ENCODE assay signal across 21 cellular contexts in genomic region chr3:60775956-60776355, GRCh38.
"Had no signal": no experiment of that assay in that cellular context is flagged by ENCODE, and none has a peak within 500 bp of the region (broad histone marks: within the 10 kb centered on the region; RNA-seq: fewer than 3 reads in every experiment).

No MANE protein-coding gene starts in this region.

- H3K36me3 ChIP-seq: esophagus squamous epithelium, heart left ventricle, neutrophil, spleen, tibial nerve had no signal

- H3K27me3 Mint-ChIP-seq: naive thymus-derived CD8-positive, alpha-beta T cell; stimulated activated naive B cell treated with anti-CD40 and anti-IgM and Interleukin-4, amounts not matched to agents 10 μg/mL and 1 μg/mL and 100 μg/mL, for 72 hours; stimulated activated naive CD8-positive, alpha-beta T cell treated with anti-CD3 and anti-CD28 coated beads, Interleukin-15, amount 100 ng/mL, for 72 hours had no signal

- DNase-seq: cortex of kidney; dorsolateral prefrontal cortex; effector CD8-positive, alpha-beta T cell; esophagus squamous epithelium; heart left ventricle; hypothalamus; islet precursor cell; mucosa of descending colon; naive thymus-derived CD8-positive, alpha-beta T cell; spleen; stimulated activated CD4-positive, alpha-beta T cell treated with anti-CD3 and anti-CD28 coated beads, Interleukin-15, amount 100 ng/mL, for 24 hours; stimulated activated CD4-positive, alpha-beta T cell treated with anti-CD3 and anti-CD28 coated beads, Interleukin-1b, Interleukin-23, amount 100 ng/mL, for 48 hours; stimulated activated CD4-positive, alpha-beta T cell treated with anti-CD3 and anti-CD28 coated beads, Interleukin-4, amount 100 ng/mL, for 24 hours; stimulated activated naive B cell treated with anti-CD40 and anti-IgM and Interleukin-4, amounts not matched to agents 10 μg/mL and 1 μg/mL and 100 μg/mL, for 72 hours; stimulated activated naive CD8-positive, alpha-beta T cell treated with anti-CD3 and anti-CD28 coated beads, Interleukin-15, amount 100 ng/mL, for 72 hours; testis had no signal

- ATAC-seq: heart left ventricle; left lobe of liver; mucosa of descending colon; naive thymus-derived CD8-positive, alpha-beta T cell; sciatic nerve; stimulated activated naive B cell treated with anti-CD40 and anti-IgM and Interleukin-4, amounts not matched to agents 10 μg/mL and 1 μg/mL and 100 μg/mL, for 72 hours; stimulated activated naive CD8-positive, alpha-beta T cell treated with anti-CD3 and anti-CD28 coated beads, Interleukin-15, amount 100 ng/mL, for 72 hours had no signal

- H3K4me3 Mint-ChIP-seq: naive thymus-derived CD8-positive, alpha-beta T cell; stimulated activated naive B cell treated with anti-CD40 and anti-IgM and Interleukin-4, amounts not matched to agents 10 μg/mL and 1 μg/mL and 100 μg/mL, for 72 hours; stimulated activated naive CD8-positive, alpha-beta T cell treated with anti-CD3 and anti-CD28 coated beads, Interleukin-15, amount 100 ng/mL, for 72 hours had no signal

- H3K27ac ChIP-seq: dorsolateral prefrontal cortex, epithelial cell of prostate, esophagus squamous epithelium, heart left ventricle, neutrophil, spleen, testis, tibial nerve had no signal

- H3K9me3 ChIP-seq: testis had no signal

- H3K4me1 ChIP-seq: heart left ventricle, spleen, testis, tibial nerve had no signal

- H3K27me3 ChIP-seq: dorsolateral prefrontal cortex, heart left ventricle, neutrophil, spleen, testis, tibial nerve had no signal

- H3K4me1 Mint-ChIP-seq: naive thymus-derived CD8-positive, alpha-beta T cell; stimulated activated naive B cell treated with anti-CD40 and anti-IgM and Interleukin-4, amounts not matched to agents 10 μg/mL and 1 μg/mL and 100 μg/mL, for 72 hours; stimulated activated naive CD8-positive, alpha-beta T cell treated with anti-CD3 and anti-CD28 coated beads, Interleukin-15, amount 100 ng/mL, for 72 hours had no signal

- H3K27ac Mint-ChIP-seq: naive thymus-derived CD8-positive, alpha-beta T cell; stimulated activated naive B cell treated with anti-CD40 and anti-IgM and Interleukin-4, amounts not matched to agents 10 μg/mL and 1 μg/mL and 100 μg/mL, for 72 hours; stimulated activated naive CD8-positive, alpha-beta T cell treated with anti-CD3 and anti-CD28 coated beads, Interleukin-15, amount 100 ng/mL, for 72 hours had no signal

- H3K4me3 ChIP-seq: dorsolateral prefrontal cortex, esophagus squamous epithelium, heart left ventricle, mucosa of descending colon, spleen, testis, tibial nerve had no signal
